ENCODE assay signal across 24 cellular contexts in genomic region chr5:169356811-169357210, GRCh38. TPM values are rescaled to one million over a fixed set of nuclear protein-coding genes. Genes with fewer than 3 reads are reported as not detected.
"Had no signal": no experiment of that assay in that cellular context is flagged by ENCODE, and none has a peak within 500 bp of the region (broad histone marks: within the 10 kb centered on the region; RNA-seq: fewer than 3 reads in every experiment).

No MANE protein-coding gene starts in this region.

- H3K9ac ChIP-seq: parathyroid adenoma had no signal

- H3K27ac Mint-ChIP-seq: nephron; progenitor cell of endocrine pancreas; stimulated activated memory B cell treated with anti-CD40 and anti-IgM and Interleukin-4, amounts not matched to agents 10 μg/mL and 1 μg/mL and 100 μg/mL, for 72 hours; stimulated activated naive CD8-positive, alpha-beta T cell treated with anti-CD3 and anti-CD28 coated beads, Interleukin-15, amount 100 ng/mL, for 72 hours had no signal

- H3K4me3 ChIP-seq: left ventricle myocardium inferior, right atrium auricular region, right lobe of liver, smooth muscle cell, tibial nerve, upper lobe of left lung, vagina had no signal

- H3K4me3 Mint-ChIP-seq: naive thymus-derived CD8-positive, alpha-beta T cell; nephron; neural crest cell; stimulated activated memory B cell treated with anti-CD40 and anti-IgM and Interleukin-4, amounts not matched to agents 10 μg/mL and 1 μg/mL and 100 μg/mL, for 72 hours; stimulated activated naive CD8-positive, alpha-beta T cell treated with anti-CD3 and anti-CD28 coated beads, Interleukin-15, amount 100 ng/mL, for 72 hours had no signal

- H3K36me3 Mint-ChIP-seq: naive thymus-derived CD8-positive, alpha-beta T cell; stimulated activated memory B cell treated with anti-CD40 and anti-IgM and Interleukin-4, amounts not matched to agents 10 μg/mL and 1 μg/mL and 100 μg/mL, for 72 hours had no signal

- ATAC-seq: naive thymus-derived CD8-positive, alpha-beta T cell; right lobe of liver; stimulated activated memory B cell treated with anti-CD40 and anti-IgM and Interleukin-4, amounts not matched to agents 10 μg/mL and 1 μg/mL and 100 μg/mL, for 72 hours; stimulated activated naive CD8-positive, alpha-beta T cell treated with anti-CD3 and anti-CD28 coated beads, Interleukin-15, amount 100 ng/mL, for 72 hours had no signal

- H3K27me3 ChIP-seq: right atrium auricular region, right lobe of liver, tibial nerve, upper lobe of left lung, vagina had no signal

- H3K27me3 Mint-ChIP-seq: stimulated activated memory B cell treated with anti-CD40 and anti-IgM and Interleukin-4, amounts not matched to agents 10 μg/mL and 1 μg/mL and 100 μg/mL, for 72 hours; stimulated activated naive CD8-positive, alpha-beta T cell treated with anti-CD3 and anti-CD28 coated beads, Interleukin-15, amount 100 ng/mL, for 72 hours had no signal

- H3K4me1 Mint-ChIP-seq: naive thymus-derived CD8-positive, alpha-beta T cell; nephron; neural crest cell; stimulated activated memory B cell treated with anti-CD40 and anti-IgM and Interleukin-4, amounts not matched to agents 10 μg/mL and 1 μg/mL and 100 μg/mL, for 72 hours; stimulated activated naive CD8-positive, alpha-beta T cell treated with anti-CD3 and anti-CD28 coated beads, Interleukin-15, amount 100 ng/mL, for 72 hours had no signal

- H2AFZ ChIP-seq: parathyroid adenoma had no signal

- H3K36me3 ChIP-seq: left ventricle myocardium inferior, neutrophil, right atrium auricular region, right lobe of liver, tibial nerve, upper lobe of left lung, vagina had no signal

- H3K9me3 Mint-ChIP-seq: nephron; neural crest cell; stimulated activated naive CD8-positive, alpha-beta T cell treated with anti-CD3 and anti-CD28 coated beads, Interleukin-15, amount 100 ng/mL, for 72 hours had no signal

- H3K9me3 ChIP-seq: left ventricle myocardium inferior, neutrophil, right atrium auricular region, right lobe of liver, upper lobe of left lung, vagina had no signal

- H3K27ac ChIP-seq: left ventricle myocardium inferior, neutrophil, parathyroid adenoma, right atrium auricular region, right lobe of liver, tibial nerve, upper lobe of left lung, vagina had no signal

- DNase-seq: hippocampal formation; left ventricle myocardium inferior; mesenchymal stem cell; naive thymus-derived CD8-positive, alpha-beta T cell; occipital lobe; right lobe of liver; stimulated activated CD4-positive, alpha-beta T cell treated with anti-CD3 and anti-CD28 coated beads, Interleukin-1b, Interleukin-23, amount 100 ng/mL, for 48 hours; stimulated activated CD4-positive, alpha-beta T cell treated with anti-CD3 and anti-CD28 coated beads, Interleukin-2, amount 100 ng/mL, for 48 hours; stimulated activated CD4-positive, alpha-beta T cell treated with anti-CD3 and anti-CD28 coated beads, Interleukin-4, amount 100 ng/mL, for 4 hours; stimulated activated CD8-positive, alpha-beta memory T cell treated with anti-CD3 and anti-CD28 coated beads, Interleukin-4, amount 100 ng/mL, for 48 hours; stimulated activated naive CD4-positive, alpha-beta T cell treated with Interleukin-2 at 50 U/mL for 16 hours; stimulated activated naive CD8-positive, alpha-beta T cell treated with anti-CD3 and anti-CD28 coated beads, Interleukin-15, amount 100 ng/mL, for 72 hours; substantia nigra; upper lobe of left lung had no signal

- H3K4me1 ChIP-seq: left ventricle myocardium inferior, right atrium auricular region, right lobe of liver, tibial nerve, upper lobe of left lung, vagina had no signal

- H3K79me2 ChIP-seq: parathyroid adenoma had no signal

- H3K4me2 ChIP-seq: smooth muscle cell had no signal

RNA-seq across cellular contexts. Expression of gene SLIT3, which starts 55.9 kb away (rescaled TPM):
- total RNA-seq: naive thymus-derived CD8-positive, alpha-beta T cell had no signal
- polyA plus RNA-seq: naive thymus-derived CD8-positive, alpha-beta T cell had no signal
